8 cellular contexts compared by ENCODE assay signal in genomic region chr17:45132569-45133463, GRCh38. TPM values are rescaled to one million over a fixed set of nuclear protein-coding genes. Genes with fewer than 3 reads are reported as not detected.
A peak's percentile ranks its signal among the peaks of the same experiment; 100 is the strongest.
DNase-seq lines count a peak whose midpoint lies in the region; ATAC-seq, FAIRE-seq and TF ChIP-seq lines count a peak whose summit lies in the region.

No MANE protein-coding gene starts in this region.

- H3K27ac ChIP-seq in A549 (peak overlapping the region; percentile 95 to 99), ascending aorta (peak overlapping the region; percentile 95 to 97), right cardiac atrium (ENCODE audit: low read length) (peak overlapping the region; percentile 53), psoas muscle (peak overlapping the region; percentile 91)

- POLR2A ChIA-PET in A549 (lab: Yijun Ruan, JAX), result interaction anchor here (0.7 to 1.1 kb wide), 5 partner anchors 15 to 223 kb away, joined by 3 to 15 read pairs (median 6); partner anchors contain the start of gene HEXIM1

- H3K9me3 ChIP-seq in A549, result no peaks in the 10 kb centered on the region
- no peaks in the 10 kb centered on the region for H3K9me3 ChIP-seq in ascending aorta
- H3K9me3 ChIP-seq in right cardiac atrium (ENCODE audit: control insufficient read depth, low read length), result no peaks in the 10 kb centered on the region
- no peaks in the 10 kb centered on the region for H3K9me3 ChIP-seq in psoas muscle

- ATAC-seq in A549 (peak; percentile 47 to 76), right cardiac atrium (peak; percentile 77), psoas muscle (peak; percentile 63 to 77 (median 70)), GM19397 (IDR thresholded peaks at IDR 0.05; ENCODE audit: unreplicated experiment) (no peak)

- H3K27me3 ChIP-seq in ascending aorta (no peaks in the 10 kb centered on the region), right cardiac atrium (ENCODE audit: control insufficient read depth, insufficient read depth) (no peaks in the 10 kb centered on the region), psoas muscle (ENCODE audit: insufficient read depth in 3 of 3, low read length in 2 of 3) (no peaks in the 10 kb centered on the region)

- DNase-seq in A549 (ENCODE audit: low read depth in 1 of 2, low spot score in 1 of 2) (peak; percentile 93 to 98), GM18507 (ENCODE audit: extremely low spot score, insufficient read length, low read depth) (peak; percentile 77), NAMALWA (ENCODE audit: low spot score) (peak; percentile 80), T-helper 1 cell (peak; percentile 33 to 73 (median 71)), ascending aorta (ENCODE audit: low spot score in 2 of 2) (peak in 1 of 2 donors; percentile 91), right cardiac atrium (peak; percentile 84 to 95 (median 94)), psoas muscle (peak; percentile 87 to 93)

- peaks cover 56% of the 10 kb centered on the region for H3K4me1 ChIP-seq in A549
- H3K4me1 ChIP-seq in ascending aorta, result peaks cover 5 to 41% of the 10 kb centered on the region in 2 donors
- peaks cover 6% of the 10 kb centered on the region for H3K4me1 ChIP-seq in right cardiac atrium (ENCODE audit: control insufficient read depth, insufficient read depth, low read length)
- peaks cover 39% of the 10 kb centered on the region for H3K4me1 ChIP-seq in psoas muscle

- H3K4me3 ChIP-seq in A549 (peak overlapping the region; percentile 98), ascending aorta (peak overlapping the region; percentile 94 to 98), right cardiac atrium (ENCODE audit: low read length) (peak overlapping the region; percentile 94), psoas muscle (peak overlapping the region; percentile 88)

- CTCF ChIA-PET in A549 (lab: Yijun Ruan, JAX), result interaction anchor here (0.6 to 20.1 kb wide), 35 partner anchors 7 to 259 kb away, joined by 3 to 742 read pairs (median 5); partner anchors contain the start of genes HEXIM1 and HEXIM2

- H3K36me3 ChIP-seq in ascending aorta, result peaks cover 0 to 2% of the 10 kb centered on the region in 2 donors
- H3K36me3 ChIP-seq in psoas muscle (ENCODE audit: insufficient read depth in 1 of 2, low read depth in 1 of 2), result peaks cover 0 to under 1% of the 10 kb centered on the region in 2 donors

- TF ChIP-seq RAD21 in A549 (conservative IDR thresholded peaks at IDR 0.05 in 1 of 2, IDR thresholded peaks at IDR 0.05 in 1 of 2), result peak; percentile 96 to 98

- intact Hi-C loops in ascending aorta (cut with DNase I), result loop anchor here (1.0 to 2.0 kb wide), 6 partner anchors 34 to 358 kb away; partner anchors contain the start of genes DCAKD and NMT1
- intact Hi-C loops in right cardiac atrium (cut with DNase I), result loop anchor here in 3 of 4 donors (5.0 kb wide), 1 partner anchor 36 kb away; no protein-coding TSS in a partner anchor
- intact Hi-C loops in psoas muscle (cut with DNase I), result loop anchor here (2.0 to 10.0 kb wide), 7 partner anchors 36 to 358 kb away; partner anchors contain the start of gene DCAKD (in 1 of the 2)

- no peak for FAIRE-seq in A549 (lab: Jason Lieb, UNC)
- FAIRE-seq in GM18507 (lab: Jason Lieb, UNC), result peak; percentile 68

- TF ChIP-seq POLR2A in A549 (IDR thresholded peaks at IDR 0.05; ENCODE audit: low read length), result peak; percentile 63

- TF ChIP-seq CTCF in A549 (IDR thresholded peaks at IDR 0.05) (peak; percentile 90), ascending aorta (IDR thresholded peaks at IDR 0.05) (peak; percentile 83 to 96 (median 91)), psoas muscle (IDR thresholded peaks at IDR 0.05) (peak; percentile 79)

- 2% methylated on average over 27 of the region's 72 CpGs for WGBS in A549 (ENCODE audit: missing lambda C conversion rate)
- WGBS in right cardiac atrium, result under 1% methylated on average over 72 of the region's 72 CpGs
- 1 to 2% (median 1%) methylated on average over 45 to 72 of the region's 72 CpGs for WGBS in psoas muscle, 3 donors

- H3K4me2 ChIP-seq in A549, result peak overlapping the region; percentile 90

- TF ChIP-seq EP300 in A549 (IDR thresholded peaks at IDR 0.05), result peak in 1 of 2 experiments; percentile 18; a peak in 1 of 5 replicates

TF ChIP-seq in A549, 52 proteins besides CTCF, POLR2A, EP300 and RAD21 (continues in another document):
- TF ChIP-seq TFCP2L1 (CRISPR knock-in tag; IDR thresholded peaks at IDR 0.05), result 0 out of 2 replicates have a peak, but pooled peaks have one; percentile 35
- no peak for TF ChIP-seq KDM5A (IDR thresholded peaks at IDR 0.05)
- no peak for TF ChIP-seq NFE2L2 (conservative IDR thresholded peaks at IDR 0.05; ENCODE audit: low read length)
- TF ChIP-seq ATOH8 (CRISPR knock-in tag; IDR thresholded peaks at IDR 0.05; ENCODE audit: low read depth), result 0 out of 2 replicates have a peak, but pooled peaks have one; percentile 56
- TF ChIP-seq NPAS2 (CRISPR knock-in tag; IDR thresholded peaks at IDR 0.05; ENCODE audit: borderline replicate concordance), result no peak
- no peak for TF ChIP-seq CHD2 (IDR thresholded peaks at IDR 0.05; ENCODE audit: low read length, partially characterized antibody)
- TF ChIP-seq SREBF2 (IDR thresholded peaks at IDR 0.05), result no peak
- TF ChIP-seq HEYL (CRISPR knock-in tag; IDR thresholded peaks at IDR 0.05), result no peak
- peak; percentile 57; the same call in 1 of the 2 replicates for TF ChIP-seq HMGXB4 (CRISPR knock-in tag; IDR thresholded peaks at IDR 0.05; ENCODE audit: borderline replicate concordance)
- no peak for TF ChIP-seq ZC3H11A (IDR thresholded peaks at IDR 0.05)

RNA-seq across cellular contexts. Expression of gene PLCD3, which starts 0.5 kb away (rescaled TPM):
- polyA plus RNA-seq in A549 (2011; rRNA removed) (55.5 and 56.6 TPM in 2 replicates), A549 (2017; fragmentation: RNase III; extraction: RNeasy Plus Mini Kit Qiagen cat#74134 plus additional on column Dnase treatment) (104 to 107 TPM (median 105 TPM) in 3 replicates), right cardiac atrium (100 TPM), psoas muscle (100 to 1,000 TPM in 2 of 3 donors, 10 to 100 TPM in 1; 57.0 to 171 (median 170) TPM)
- polyA plus RNA-seq in A549 (2012; cell fraction: cytosol; rRNA removed), result 98.3 and 162 TPM in 2 replicates
- polyA plus RNA-seq in A549 (2012; cell fraction: nucleus; rRNA removed), result 215 and 231 TPM in 2 replicates
- polyA minus RNA-seq in A549 (2011; rRNA and poly(A)+ RNA removed), result 138 and 167 TPM in 2 replicates
- total RNA-seq in ascending aorta (65.5 TPM), right cardiac atrium (100 to 1,000 TPM in 3 of 4 donors, 10 to 100 TPM in 1; 94.2 to 164 (median 138) TPM), psoas muscle (100 to 1,000 TPM in 2 of 4 donors, 10 to 100 TPM in 2; 69.8 to 217 (median 122) TPM)

RNA-seq across cellular contexts. Expression of gene ACBD4, which starts 2.7 kb away (rescaled TPM):
- polyA plus RNA-seq in A549 (2011; rRNA removed) (11.2 and 11.4 TPM in 2 replicates), A549 (2017; fragmentation: RNase III; extraction: RNeasy Plus Mini Kit Qiagen cat#74134 plus additional on column Dnase treatment) (13.0 to 14.8 TPM (median 13.7 TPM) in 3 replicates), right cardiac atrium (12.0 TPM), psoas muscle (1 to 10 TPM; 2.7 to 5.2 (median 4.4) TPM)
- 9.6 and 13.5 TPM in 2 replicates for polyA plus RNA-seq in A549 (2012; cell fraction: cytosol; rRNA removed)
- 34.8 and 36.5 TPM in 2 replicates for polyA plus RNA-seq in A549 (2012; cell fraction: nucleus; rRNA removed)
- polyA minus RNA-seq in A549 (2011; rRNA and poly(A)+ RNA removed), result 10.6 and 12.4 TPM in 2 replicates
- total RNA-seq in ascending aorta (14.7 TPM), right cardiac atrium (10 to 100 TPM; 11.9 to 14.8 (median 12.6) TPM), psoas muscle (1 to 10 TPM; 3.9 to 8.2 (median 5.1) TPM)

RNA-seq across cellular contexts. Expression of gene HEXIM1, which starts 15.5 kb away (rescaled TPM):
- polyA plus RNA-seq in A549 (2011; rRNA removed) (39.3 and 54.0 TPM in 2 replicates), A549 (2017; fragmentation: RNase III; extraction: RNeasy Plus Mini Kit Qiagen cat#74134 plus additional on column Dnase treatment) (118 to 143 TPM (median 131 TPM) in 3 replicates), right cardiac atrium (21.2 TPM), psoas muscle (100 to 1,000 TPM in 1 of 3 donors, 10 to 100 TPM in 1, 1 to 10 TPM in 1; 9.5 to 127 (median 22.0) TPM)
- polyA plus RNA-seq in A549 (2012; cell fraction: cytosol; rRNA removed), result 64.8 and 66.9 TPM in 2 replicates
- 44.8 and 55.9 TPM in 2 replicates for polyA plus RNA-seq in A549 (2012; cell fraction: nucleus; rRNA removed)
- 17.3 and 25.6 TPM in 2 replicates for polyA minus RNA-seq in A549 (2011; rRNA and poly(A)+ RNA removed)
- total RNA-seq in ascending aorta (23.7 TPM), right cardiac atrium (10 to 100 TPM; 37.1 to 42.6 (median 40.6) TPM), psoas muscle (10 to 100 TPM; 21.3 to 52.2 (median 31.5) TPM)

RNA-seq across cellular contexts. Expression of gene HEXIM2, which starts 28.9 kb away (rescaled TPM):
- polyA plus RNA-seq in A549 (2011; rRNA removed) (14.5 and 15.5 TPM in 2 replicates), A549 (2017; fragmentation: RNase III; extraction: RNeasy Plus Mini Kit Qiagen cat#74134 plus additional on column Dnase treatment) (16.1 to 23.1 TPM (median 21.2 TPM) in 3 replicates), right cardiac atrium (6.5 TPM), psoas muscle (10 to 100 TPM in 2 of 3 donors, 1 to 10 TPM in 1; 8.2 to 69.5 (median 62.7) TPM)
- polyA plus RNA-seq in A549 (2012; cell fraction: cytosol; rRNA removed), result 15.9 and 18.5 TPM in 2 replicates
- 17.5 and 17.7 TPM in 2 replicates for polyA plus RNA-seq in A549 (2012; cell fraction: nucleus; rRNA removed)
- polyA minus RNA-seq in A549 (2011; rRNA and poly(A)+ RNA removed), result 10.0 and 13.8 TPM in 2 replicates
- total RNA-seq in ascending aorta (1.4 TPM), right cardiac atrium (1 to 10 TPM; 3.5 to 8.2 (median 6.6) TPM), psoas muscle (10 to 100 TPM; 13.7 to 47.1 (median 33.4) TPM)
